ENCODE assay signal across 21 cellular contexts in genomic region chr5:38642194-38642987, GRCh38.
DNase-seq lines count a peak whose midpoint lies in the region; ATAC-seq, FAIRE-seq and TF ChIP-seq lines count a peak whose summit lies in the region.
"Had no signal": no experiment of that assay in that cellular context is flagged by ENCODE, and none has a peak within 500 bp of the region (broad histone marks: within the 10 kb centered on the region; RNA-seq: fewer than 3 reads in every experiment).

No MANE protein-coding gene starts in this region.

- in situ Hi-C loops in G401 (cut with HindIII; ENCODE audit: low sequenced_read_pairs), result no loop called here

- H3K9ac ChIP-seq in kidney (ENCODE audit: low read length in 2 of 2), result no peak overlapping the region

- H3K36me3 ChIP-seq in kidney (ENCODE audit: control insufficient read depth in 1 of 2, insufficient read depth in 2 of 2, low read length in 2 of 2) (no peaks in the 10 kb centered on the region), left lung (no peaks in the 10 kb centered on the region)
- H3K36me3 ChIP-seq: HAP-1, left ventricle myocardium inferior had no signal

- H3K4me1 ChIP-seq in kidney (ENCODE audit: control insufficient read depth in 1 of 2, insufficient read depth in 1 of 2, low read depth in 1 of 2, low read length in 2 of 2) (peaks cover 13 to 35% of the 10 kb centered on the region in 2 donors), left lung (no peaks in the 10 kb centered on the region)
- H3K4me1 ChIP-seq: HAP-1 had no signal

- H3K9me3 ChIP-seq in kidney (ENCODE audit: control insufficient read depth in 1 of 2, low read length in 2 of 2), result no peaks in the 10 kb centered on the region
- H3K9me3 ChIP-seq in left lung, result peaks cover 0 to 5% of the 10 kb centered on the region in 2 donors
- H3K9me3 ChIP-seq: body of pancreas, HAP-1 had no signal

- intact Hi-C loops in kidney (cut with DNase I), result no loop called here
- intact Hi-C loops in left lung (cut with DNase I), result no loop called here

- TF ChIP-seq CTCF in kidney (IDR thresholded peaks at IDR 0.05; ENCODE audit: borderline replicate concordance, extremely low read depth, insufficient read depth) (no peak), left lung (IDR thresholded peaks at IDR 0.05) (no peak)

- no peak overlapping the region for H3K4me3 ChIP-seq in kidney (ENCODE audit: low read length in 2 of 2)
- H3K4me3 ChIP-seq in left lung, result no peak overlapping the region
- H3K4me3 ChIP-seq: body of pancreas, GM12878, HAP-1, left ventricle myocardium inferior had no signal

- no peaks in the 10 kb centered on the region for H3K27me3 ChIP-seq in left lung
- H3K27me3 ChIP-seq: body of pancreas had no signal

- ATAC-seq in left lung, result no peak
- ATAC-seq: activated CD4-positive, CD25-positive, alpha-beta regulatory T cell treated with anti-CD3 and anti-CD28 coated beads, Interleukin-2, amount 50 U/mL, for 24 hours; body of pancreas; GM12878; PC-3; stimulated activated naive CD8-positive, alpha-beta T cell treated with anti-CD3 and anti-CD28 coated beads, Interleukin-15, Interleukin-2, amounts not matched to agents 100 U/mL and 50 U/mL, for 24 hours had no signal

- H3K27ac ChIP-seq in kidney (ENCODE audit: low read depth in 2 of 2, low read length in 2 of 2), result peak overlapping the region; percentile 29 to 52
- no peak overlapping the region for H3K27ac ChIP-seq in left lung
- H3K27ac ChIP-seq: body of pancreas, left ventricle myocardium inferior had no signal

- FAIRE-seq in kidney (lab: Jason Lieb, UNC), result no peak
- FAIRE-seq: GM12878 had no signal

- peak; percentile 15 for DNase-seq in G401 (ENCODE audit: low spot score)
- peak; percentile 11 for DNase-seq in cerebellar cortex (ENCODE audit: low spot score)
- no peak for DNase-seq in kidney
- peak; percentile 60 for DNase-seq in pons (ENCODE audit: low spot score)
- DNase-seq in NCI-H748 treated with DMSO at 0.1 percent for 48 hours (lab: John Stamatoyannopoulos, UW), result no peak
- DNase-seq in NCI-H1436 (lab: John Stamatoyannopoulos, UW), result no peak
- DNase-seq in HT-29 (ENCODE audit: low spot score), result no peak
- DNase-seq in left lung, result no peak
- DNase-seq: activated T-cell treated with anti-CD3 and anti-CD28 coated beads, Interleukin-2, amount 50 U/mL, for 48 hours; body of pancreas; DMS153; erythroblast; left ventricle myocardium inferior; NCI-H146; NCI-H774; PC-3; stimulated activated CD4-positive, alpha-beta T cell treated with anti-CD3 and anti-CD28 coated beads, Interleukin-1b, Interleukin-23, amount 100 ng/mL, for 48 hours; stimulated activated naive CD8-positive, alpha-beta T cell treated with anti-CD3 and anti-CD28 coated beads, Interleukin-15, Interleukin-2, amounts not matched to agents 100 U/mL and 50 U/mL, for 24 hours had no signal

Comparison
In these comparisons a context has a peak if more than half of its experiments do, and no peak if none do; other contexts are left out.
1. DNase-seq: peak in G401 (single experiment), cerebellar cortex (single experiment) and pons (single experiment); none in kidney (single experiment), NCI-H748 treated with DMSO at 0.1 percent for 48 hours (single experiment), NCI-H1436 (single experiment), HT-29 (single experiment) and left lung (0 of 2).
2. H3K27ac ChIP-seq: peak in kidney (2 of 2); none in left lung (0 of 2).